19 cellular contexts compared by ENCODE assay signal in the genomic region with DNA sequence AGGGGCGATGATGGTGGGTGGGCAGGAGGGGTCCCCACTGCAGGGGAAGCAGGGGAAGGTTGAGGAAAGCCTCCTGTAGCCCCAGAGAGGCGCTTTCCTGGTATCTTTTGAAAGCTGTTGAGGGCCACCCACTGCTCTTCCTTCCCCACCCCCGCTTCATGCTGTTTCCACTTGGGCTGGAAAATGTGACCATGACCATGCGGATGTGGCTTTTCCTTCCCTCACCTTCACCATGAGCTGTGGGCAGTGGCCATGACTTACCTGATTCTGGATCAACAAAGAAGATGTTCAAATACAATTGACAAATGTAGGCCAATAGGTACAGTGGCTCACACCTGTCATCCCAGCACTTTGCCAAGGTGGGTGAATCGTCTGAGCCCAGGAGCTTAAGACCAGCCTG. TPM values are rescaled to one million over a fixed set of nuclear protein-coding genes. Genes with fewer than 3 reads are reported as not detected.
DNase-seq lines count a peak whose midpoint lies in the region; ATAC-seq lines count a peak whose summit lies in the region.
"Had no signal": no experiment of that assay in that cellular context is flagged by ENCODE, and none has a peak within 500 bp of the region (broad histone marks: within the 10 kb centered on the region; RNA-seq: fewer than 3 reads in every experiment).

No MANE protein-coding gene starts in this region.

- peak in 1 of 2 donors; percentile 50 for ATAC-seq in activated naive CD4-positive, alpha-beta T cell treated with anti-CD3 and anti-CD28 coated beads, Interleukin-2, amount 50 U/mL, for 72 hours
- no peak for ATAC-seq in activated naive CD8-positive, alpha-beta T cell treated with anti-CD3 and anti-CD28 coated beads, Interleukin-2, amount 10 ng/mL, durations not matched to agents 7 days and 5 days (ENCODE audit: low read depth)
- ATAC-seq: Right ventricle myocardium inferior had no signal

- H3K4me3 Mint-ChIP-seq in activated CD4-positive, alpha-beta T cell treated with anti-CD3 and anti-CD28 coated beads, Interleukin-2, amount 10 ng/mL, durations not matched to agents 24 days and 14 days: no peak overlapping the region
- no peak overlapping the region for H3K4me3 Mint-ChIP-seq in activated CD4-positive, alpha-beta T cell treated with anti-CD3 and anti-CD28 coated beads, Interleukin-2, amount 10 ng/mL, durations not matched to agents 7 days and 5 days
- no peak overlapping the region for H3K4me3 Mint-ChIP-seq in activated naive CD8-positive, alpha-beta T cell treated with anti-CD3 and anti-CD28 coated beads, Interleukin-2, amount 10 ng/mL, durations not matched to agents 7 days and 5 days
- H3K4me3 Mint-ChIP-seq: IgD-negative memory B cell had no signal

- no peak for DNase-seq in activated CD4-positive, alpha-beta T cell treated with anti-CD3 and anti-CD28 coated beads, Interleukin-2, amount 10 ng/mL, durations not matched to agents 24 days and 14 days
- no peak for DNase-seq in activated CD4-positive, alpha-beta T cell treated with anti-CD3 and anti-CD28 coated beads, Interleukin-2, amount 10 ng/mL, durations not matched to agents 7 days and 5 days
- DNase-seq in activated naive CD4-positive, alpha-beta T cell treated with anti-CD3 and anti-CD28 coated beads, Interleukin-2, amount 50 U/mL, for 72 hours (ENCODE audit: low spot score in 2 of 2): no peak
- no peak for DNase-seq in activated naive CD4-positive, alpha-beta T cell (lab: John Stamatoyannopoulos, UW)
- DNase-seq in activated naive CD8-positive, alpha-beta T cell treated with anti-CD3 and anti-CD28 coated beads, Interleukin-2, amount 10 ng/mL, durations not matched to agents 7 days and 5 days: no peak
- DNase-seq in stimulated activated CD8-positive, alpha-beta memory T cell treated with anti-CD3 and anti-CD28 coated beads, Interleukin-4, amount 100 ng/mL, for 48 hours: peak; percentile 45
- no peak for DNase-seq in stimulated activated naive CD4-positive, alpha-beta T cell (lab: John Stamatoyannopoulos, UW)
- DNase-seq: Calu3, DMS79 treated with DMSO at 0.1 percent for 48 hours, GF-D8, NCI-H1048, NCI-H1417 treated with DMSO at 0.1 percent for 48 hours, NCI-H1694 treated with DMSO at 0.1 percent for 48 hours, NCI-H2081, NCI-H2227 treated with DMSO at 0.1 percent for 48 hours, NCI-H526 treated with DMSO at 0.1 percent for 48 hours, PC-9 had no signal

- H3K36me3 Mint-ChIP-seq in activated CD4-positive, alpha-beta T cell treated with anti-CD3 and anti-CD28 coated beads, Interleukin-2, amount 10 ng/mL, durations not matched to agents 24 days and 14 days (ENCODE audit: low read depth): peaks cover 59% of the 10 kb centered on the region
- H3K36me3 Mint-ChIP-seq in activated CD4-positive, alpha-beta T cell treated with anti-CD3 and anti-CD28 coated beads, Interleukin-2, amount 10 ng/mL, durations not matched to agents 7 days and 5 days (ENCODE audit: low read depth): peaks cover 50% of the 10 kb centered on the region
- H3K36me3 Mint-ChIP-seq in activated naive CD4-positive, alpha-beta T cell treated with anti-CD3 and anti-CD28 coated beads, Interleukin-2, amount 50 U/mL, for 72 hours: peaks cover 4 to 47% of the 10 kb centered on the region in 2 donors
- peaks cover 28% of the 10 kb centered on the region for H3K36me3 Mint-ChIP-seq in activated naive CD8-positive, alpha-beta T cell treated with anti-CD3 and anti-CD28 coated beads, Interleukin-2, amount 10 ng/mL, durations not matched to agents 7 days and 5 days

- intact Hi-C loops in activated CD4-positive, alpha-beta T cell treated with anti-CD3 and anti-CD28 coated beads, Interleukin-2, amount 10 ng/mL, durations not matched to agents 24 days and 14 days (cut with micrococcal nuclease): no loop called here

- POLR2A ChIA-PET in activated CD4-positive, alpha-beta T cell treated with anti-CD3 and anti-CD28 coated beads, Interleukin-2, amount 10 ng/mL, durations not matched to agents 7 days and 5 days (lab: Charles Lee): no interaction called here
- POLR2A ChIA-PET in activated naive CD8-positive, alpha-beta T cell treated with anti-CD3 and anti-CD28 coated beads, Interleukin-2, amount 10 ng/mL, durations not matched to agents 7 days and 5 days (lab: Charles Lee): interaction anchor here (0.7 kb wide), 1 partner anchor 1205 kb away, joined by 4 read pairs; no protein-coding TSS in a partner anchor

- H3K27me3 Mint-ChIP-seq in activated CD4-positive, alpha-beta T cell treated with anti-CD3 and anti-CD28 coated beads, Interleukin-2, amount 10 ng/mL, durations not matched to agents 24 days and 14 days: no peaks in the 10 kb centered on the region
- no peaks in the 10 kb centered on the region for H3K27me3 Mint-ChIP-seq in activated CD4-positive, alpha-beta T cell treated with anti-CD3 and anti-CD28 coated beads, Interleukin-2, amount 10 ng/mL, durations not matched to agents 7 days and 5 days
- H3K27me3 Mint-ChIP-seq in activated naive CD8-positive, alpha-beta T cell treated with anti-CD3 and anti-CD28 coated beads, Interleukin-2, amount 10 ng/mL, durations not matched to agents 7 days and 5 days: no peaks in the 10 kb centered on the region
- H3K27me3 Mint-ChIP-seq: IgD-negative memory B cell had no signal

- no peaks in the 10 kb centered on the region for H3K9me3 Mint-ChIP-seq in activated CD4-positive, alpha-beta T cell treated with anti-CD3 and anti-CD28 coated beads, Interleukin-2, amount 10 ng/mL, durations not matched to agents 24 days and 14 days
- no peaks in the 10 kb centered on the region for H3K9me3 Mint-ChIP-seq in activated CD4-positive, alpha-beta T cell treated with anti-CD3 and anti-CD28 coated beads, Interleukin-2, amount 10 ng/mL, durations not matched to agents 7 days and 5 days
- no peaks in the 10 kb centered on the region for H3K9me3 Mint-ChIP-seq in activated naive CD4-positive, alpha-beta T cell treated with anti-CD3 and anti-CD28 coated beads, Interleukin-2, amount 50 U/mL, for 72 hours
- H3K9me3 Mint-ChIP-seq in activated naive CD8-positive, alpha-beta T cell treated with anti-CD3 and anti-CD28 coated beads, Interleukin-2, amount 10 ng/mL, durations not matched to agents 7 days and 5 days: no peaks in the 10 kb centered on the region
- H3K9me3 Mint-ChIP-seq: IgD-negative memory B cell had no signal

- CTCF ChIA-PET in activated CD4-positive, alpha-beta T cell treated with anti-CD3 and anti-CD28 coated beads, Interleukin-2, amount 10 ng/mL, durations not matched to agents 7 days and 5 days (lab: Charles Lee): interaction anchor here (0.6 to 1.1 kb wide), 3 partner anchors 18 to 139 kb away, joined by 3 to 4 read pairs (median 4); partner anchors contain the start of gene PAGR1

- peak overlapping the region; percentile 9 for H3K27ac Mint-ChIP-seq in activated CD4-positive, alpha-beta T cell treated with anti-CD3 and anti-CD28 coated beads, Interleukin-2, amount 10 ng/mL, durations not matched to agents 24 days and 14 days
- H3K27ac Mint-ChIP-seq in activated CD4-positive, alpha-beta T cell treated with anti-CD3 and anti-CD28 coated beads, Interleukin-2, amount 10 ng/mL, durations not matched to agents 7 days and 5 days: no peak overlapping the region
- H3K27ac Mint-ChIP-seq in activated naive CD4-positive, alpha-beta T cell treated with anti-CD3 and anti-CD28 coated beads, Interleukin-2, amount 50 U/mL, for 72 hours: peak overlapping the region; percentile 34 to 79
- H3K27ac Mint-ChIP-seq in activated naive CD8-positive, alpha-beta T cell treated with anti-CD3 and anti-CD28 coated beads, Interleukin-2, amount 10 ng/mL, durations not matched to agents 7 days and 5 days: peak overlapping the region; percentile 48
- H3K27ac Mint-ChIP-seq: IgD-negative memory B cell had no signal

- peaks cover 9% of the 10 kb centered on the region for H3K4me1 Mint-ChIP-seq in activated CD4-positive, alpha-beta T cell treated with anti-CD3 and anti-CD28 coated beads, Interleukin-2, amount 10 ng/mL, durations not matched to agents 24 days and 14 days
- H3K4me1 Mint-ChIP-seq in activated CD4-positive, alpha-beta T cell treated with anti-CD3 and anti-CD28 coated beads, Interleukin-2, amount 10 ng/mL, durations not matched to agents 7 days and 5 days: peaks cover 7% of the 10 kb centered on the region
- H3K4me1 Mint-ChIP-seq in activated naive CD8-positive, alpha-beta T cell treated with anti-CD3 and anti-CD28 coated beads, Interleukin-2, amount 10 ng/mL, durations not matched to agents 7 days and 5 days: peaks cover 8% of the 10 kb centered on the region

RNA-seq across cellular contexts. Expression of gene MVP, which starts 13.8 kb away (rescaled TPM):
- 116 and 122 TPM in 2 replicates for total RNA-seq in activated CD4-positive, alpha-beta T cell treated with anti-CD3 and anti-CD28 coated beads, Interleukin-2, amount 10 ng/mL, durations not matched to agents 24 days and 14 days
- 100 to 1,000 TPM; 177 to 187 TPM for total RNA-seq in activated CD4-positive, alpha-beta T cell treated with anti-CD3 and anti-CD28 coated beads, Interleukin-2, amount 10 ng/mL, durations not matched to agents 7 days and 5 days
- total RNA-seq in activated naive CD4-positive, alpha-beta T cell treated with anti-CD3 and anti-CD28 coated beads, Interleukin-2, amount 50 U/mL, for 72 hours: 100 to 1,000 TPM in 1 of 2 donors, 10 to 100 TPM in 1; 77.6 to 168 TPM
- total RNA-seq in activated naive CD8-positive, alpha-beta T cell treated with anti-CD3 and anti-CD28 coated beads, Interleukin-2, amount 10 ng/mL, durations not matched to agents 7 days and 5 days: 100 to 1,000 TPM; 130 to 136 TPM

RNA-seq across cellular contexts. Expression of gene PAGR1, which starts 18.1 kb away (rescaled TPM):
- 25.8 and 27.0 TPM in 2 replicates for total RNA-seq in activated CD4-positive, alpha-beta T cell treated with anti-CD3 and anti-CD28 coated beads, Interleukin-2, amount 10 ng/mL, durations not matched to agents 24 days and 14 days
- 10 to 100 TPM; 26.8 to 29.6 TPM for total RNA-seq in activated CD4-positive, alpha-beta T cell treated with anti-CD3 and anti-CD28 coated beads, Interleukin-2, amount 10 ng/mL, durations not matched to agents 7 days and 5 days
- 10 to 100 TPM; 20.2 to 40.0 TPM for total RNA-seq in activated naive CD4-positive, alpha-beta T cell treated with anti-CD3 and anti-CD28 coated beads, Interleukin-2, amount 50 U/mL, for 72 hours
- total RNA-seq in activated naive CD8-positive, alpha-beta T cell treated with anti-CD3 and anti-CD28 coated beads, Interleukin-2, amount 10 ng/mL, durations not matched to agents 7 days and 5 days: 10 to 100 TPM; 29.8 to 34.3 TPM

RNA-seq across cellular contexts. Expression of gene PRRT2, which starts 22.1 kb away (rescaled TPM):
- 1.6 and 1.7 TPM in 2 replicates for total RNA-seq in activated CD4-positive, alpha-beta T cell treated with anti-CD3 and anti-CD28 coated beads, Interleukin-2, amount 10 ng/mL, durations not matched to agents 24 days and 14 days
- 1 to 10 TPM in 1 of 2 experiments, under 1 TPM in 1; 0.98 to 1.3 TPM for total RNA-seq in activated CD4-positive, alpha-beta T cell treated with anti-CD3 and anti-CD28 coated beads, Interleukin-2, amount 10 ng/mL, durations not matched to agents 7 days and 5 days
- total RNA-seq in activated naive CD4-positive, alpha-beta T cell treated with anti-CD3 and anti-CD28 coated beads, Interleukin-2, amount 50 U/mL, for 72 hours: 1 to 10 TPM; 1.4 to 5.9 TPM
- 1 to 10 TPM; 2.2 to 2.3 TPM for total RNA-seq in activated naive CD8-positive, alpha-beta T cell treated with anti-CD3 and anti-CD28 coated beads, Interleukin-2, amount 10 ng/mL, durations not matched to agents 7 days and 5 days

RNA-seq across cellular contexts. Expression of gene MAZ, which starts 27.8 kb away (rescaled TPM):
- 378 and 380 TPM in 2 replicates for total RNA-seq in activated CD4-positive, alpha-beta T cell treated with anti-CD3 and anti-CD28 coated beads, Interleukin-2, amount 10 ng/mL, durations not matched to agents 24 days and 14 days
- 100 to 1,000 TPM; 528 to 590 TPM for total RNA-seq in activated CD4-positive, alpha-beta T cell treated with anti-CD3 and anti-CD28 coated beads, Interleukin-2, amount 10 ng/mL, durations not matched to agents 7 days and 5 days
- 100 to 1,000 TPM; 285 to 386 TPM for total RNA-seq in activated naive CD4-positive, alpha-beta T cell treated with anti-CD3 and anti-CD28 coated beads, Interleukin-2, amount 50 U/mL, for 72 hours
- total RNA-seq in activated naive CD8-positive, alpha-beta T cell treated with anti-CD3 and anti-CD28 coated beads, Interleukin-2, amount 10 ng/mL, durations not matched to agents 7 days and 5 days: 100 to 1,000 TPM; 395 to 418 TPM

RNA-seq across cellular contexts. Expression of gene CDIPT, which starts 28.9 kb away (rescaled TPM):
- 69.2 and 71.2 TPM in 2 replicates for total RNA-seq in activated CD4-positive, alpha-beta T cell treated with anti-CD3 and anti-CD28 coated beads, Interleukin-2, amount 10 ng/mL, durations not matched to agents 24 days and 14 days
- 10 to 100 TPM; 62.5 to 82.1 TPM for total RNA-seq in activated CD4-positive, alpha-beta T cell treated with anti-CD3 and anti-CD28 coated beads, Interleukin-2, amount 10 ng/mL, durations not matched to agents 7 days and 5 days
- total RNA-seq in activated naive CD4-positive, alpha-beta T cell treated with anti-CD3 and anti-CD28 coated beads, Interleukin-2, amount 50 U/mL, for 72 hours: 10 to 100 TPM; 39.4 to 40.6 TPM
- 10 to 100 TPM; 65.0 to 74.7 TPM for total RNA-seq in activated naive CD8-positive, alpha-beta T cell treated with anti-CD3 and anti-CD28 coated beads, Interleukin-2, amount 10 ng/mL, durations not matched to agents 7 days and 5 days
